ENCODE assay signal across 15 cellular contexts in genomic region chr2:217838409-217838831, GRCh38.
DNase-seq lines count a peak whose midpoint lies in the region; ATAC-seq and TF ChIP-seq lines count a peak whose summit lies in the region.
"Had no signal": no experiment of that assay in that cellular context is flagged by ENCODE, and none has a peak within 500 bp of the region (broad histone marks: within the 10 kb centered on the region; RNA-seq: fewer than 3 reads in every experiment).

No MANE protein-coding gene starts in this region.

- intact Hi-C loops in left cardiac atrium (cut with DNase I): no loop called here

- H3K27ac Mint-ChIP-seq in brain: peak overlapping the region; percentile 52 to 98 (median 89)
- H3K27ac Mint-ChIP-seq in neural crest cell (ENCODE audit: unreplicated experiment): no peak overlapping the region
- H3K27ac Mint-ChIP-seq: activated T-helper 1 cell treated with anti-CD3 and anti-CD28 coated beads, Interleukin-12 subunit alpha, Interleukin-12 subunit beta, Interleukin-2, Interleukin-4 antibody, amounts not matched to agents 30 ng/mL and 10 ng/mL and 1 ng/mL, durations not matched to agents 14 hours and 24 hours and 36 hours had no signal

- H3K27ac ChIP-seq in suprapubic skin (peak overlapping the region; percentile 80), Peyer's patch (peak overlapping the region in 1 of 4 donors; percentile 82)
- H3K27ac ChIP-seq: BLaER1 treated with 17β-estradiol and CSF1 and Interleukin-3, amounts not matched to agents 10 nM and 100 nM; HL-60 had no signal

- no peak for TF ChIP-seq CTCF in brain (conservative IDR thresholded peaks at IDR 0.05)
- TF ChIP-seq CTCF in neural crest cell (conservative IDR thresholded peaks at IDR 0.05): no peak
- no peak for TF ChIP-seq CTCF in suprapubic skin (IDR thresholded peaks at IDR 0.05)
- TF ChIP-seq CTCF in Peyer's patch (IDR thresholded peaks at IDR 0.05): no peak

- H3K9me3 Mint-ChIP-seq in brain (no peaks in the 10 kb centered on the region), neural crest cell (no peaks in the 10 kb centered on the region)
- H3K9me3 Mint-ChIP-seq: activated T-helper 1 cell treated with anti-CD3 and anti-CD28 coated beads, Interleukin-12 subunit alpha, Interleukin-12 subunit beta, Interleukin-2, Interleukin-4 antibody, amounts not matched to agents 30 ng/mL and 10 ng/mL and 1 ng/mL, durations not matched to agents 14 hours and 24 hours and 36 hours had no signal

- DNase-seq in left cardiac atrium: peak; percentile 55
- DNase-seq in neural crest cell (ENCODE audit: low read depth, low spot score): peak; percentile 18
- no peak for DNase-seq in suprapubic skin (ENCODE audit: low spot score in 2 of 2)
- DNase-seq in Peyer's patch: no peak
- no peak for DNase-seq in NCI-H1930 (lab: John Stamatoyannopoulos, UW)
- DNase-seq: effector memory CD4-positive, alpha-beta T cell; left colon; NCI-H2029; T-helper 9 cell had no signal

- H3K9me3 ChIP-seq in suprapubic skin (no peaks in the 10 kb centered on the region), Peyer's patch (no peaks in the 10 kb centered on the region)
- H3K9me3 ChIP-seq: BLaER1 treated with 17β-estradiol and CSF1 and Interleukin-3, amounts not matched to agents 10 nM and 100 nM had no signal

- H3K4me3 Mint-ChIP-seq in brain: no peak overlapping the region
- H3K4me3 Mint-ChIP-seq in neural crest cell: peak overlapping the region; percentile 24
- H3K4me3 Mint-ChIP-seq: activated T-helper 1 cell treated with anti-CD3 and anti-CD28 coated beads, Interleukin-12 subunit alpha, Interleukin-12 subunit beta, Interleukin-2, Interleukin-4 antibody, amounts not matched to agents 30 ng/mL and 10 ng/mL and 1 ng/mL, durations not matched to agents 14 hours and 24 hours and 36 hours had no signal

- H3K27me3 Mint-ChIP-seq in brain (no peaks in the 10 kb centered on the region), neural crest cell (ENCODE audit: low read depth) (no peaks in the 10 kb centered on the region)

- 72% methylated on average over 5 of the region's 5 CpGs for WGBS in suprapubic skin

- H3K4me3 ChIP-seq in suprapubic skin (no peak overlapping the region), Peyer's patch (no peak overlapping the region)
- H3K4me3 ChIP-seq: BLaER1 treated with 17β-estradiol and CSF1 and Interleukin-3, amounts not matched to agents 10 nM and 100 nM had no signal

- peaks cover 56% of the 10 kb centered on the region for H3K4me1 ChIP-seq in suprapubic skin
- peaks cover 0 to 14% (median 0%) of the 10 kb centered on the region in 4 donors for H3K4me1 ChIP-seq in Peyer's patch

- ATAC-seq in left cardiac atrium (peak; percentile 4 to 21), HG02884 (IDR thresholded peaks at IDR 0.05; ENCODE audit: unreplicated experiment) (no peak), GM19452 (IDR thresholded peaks at IDR 0.05; ENCODE audit: unreplicated experiment) (no peak)
- ATAC-seq: left colon had no signal

- H3K27me3 ChIP-seq in suprapubic skin (no peaks in the 10 kb centered on the region), Peyer's patch (no peaks in the 10 kb centered on the region)

- H3K36me3 ChIP-seq in suprapubic skin (peaks cover 23% of the 10 kb centered on the region), Peyer's patch (peaks cover 0 to 18% (median 0%) of the 10 kb centered on the region in 3 donors)

- no peak for TF ChIP-seq POLR2A in suprapubic skin (IDR thresholded peaks at IDR 0.05)
- TF ChIP-seq POLR2A in Peyer's patch (IDR thresholded peaks at IDR 0.05): no peak

- H3K36me3 Mint-ChIP-seq in brain: peaks cover 16% of the 10 kb centered on the region
- H3K36me3 Mint-ChIP-seq in neural crest cell (ENCODE audit: low read depth): no peaks in the 10 kb centered on the region

- no peak for TF ChIP-seq EP300 in suprapubic skin (IDR thresholded peaks at IDR 0.05)

- H3K4me1 Mint-ChIP-seq in brain: peaks cover 42% of the 10 kb centered on the region
- H3K4me1 Mint-ChIP-seq in neural crest cell: peaks cover 38% of the 10 kb centered on the region

Comparison
In these comparisons a context has a peak if more than half of its experiments do, and no peak if none do; other contexts are left out.
1. ATAC-seq: peak in left cardiac atrium (2 of 2); none in HG02884 (single experiment) and GM19452 (single experiment).
2. DNase-seq: peak in left cardiac atrium (single experiment) and neural crest cell (single experiment); none in suprapubic skin (0 of 2), Peyer's patch (0 of 3) and NCI-H1930 (0 of 2).